8 cellular contexts compared by ENCODE assay signal in genomic region chrX:16882702-16883486, GRCh38. TPM values are rescaled to one million over a fixed set of nuclear protein-coding genes. Genes with fewer than 3 reads are reported as not detected.
DNase-seq lines count a peak whose midpoint lies in the region; ATAC-seq, FAIRE-seq and TF ChIP-seq lines count a peak whose summit lies in the region.

No MANE protein-coding gene starts in this region.

- H3K4me1 ChIP-seq in keratinocyte (ENCODE audit: control insufficient read depth, extremely low read depth, insufficient read depth, low read length) = peaks cover 6% of the 10 kb centered on the region

- H3K27ac ChIP-seq in 22Rv1 (peak overlapping the region; percentile 68), keratinocyte (ENCODE audit: control insufficient read depth, insufficient read depth, low read length) (peak overlapping the region; percentile 28)

- peak overlapping the region; percentile 61 for H3K9ac ChIP-seq in keratinocyte (ENCODE audit: control insufficient read depth, extremely low read depth, insufficient read depth, low read length)

- FAIRE-seq in keratinocyte (lab: Jason Lieb, UNC) = peak; percentile 67

- DNase-seq in NCI-H226 = peak; percentile 9
- DNase-seq in activated CD4-positive, CD25-positive, alpha-beta regulatory T cell treated with anti-CD3 and anti-CD28 coated beads, Interleukin-2, amount 50 U/mL, for 16 hours (ENCODE audit: low read depth, low spot score) = peak; percentile 32
- peak; percentile 66 for DNase-seq in cerebellar cortex (ENCODE audit: low spot score)
- no peak for DNase-seq in keratinocyte (ENCODE audit: low read depth, low spot score)
- peak; percentile 59 for DNase-seq in stimulated activated CD4-positive, alpha-beta T cell treated with anti-CD3 and anti-CD28 coated beads, Interleukin-12 subunit alpha, Interleukin-12 subunit beta, amount 100 ng/mL, for 4 hours

- dilution Hi-C loops in keratinocyte (cut with MboI; ENCODE audit: extremely low pct_ligation_motif_present, low sequenced_read_pairs) = no loop called here

- peak overlapping the region; percentile 90 for H3K4me2 ChIP-seq in keratinocyte (ENCODE audit: control insufficient read depth, extremely low read depth, insufficient read depth, low read depth, low read length)

- ATAC-seq in GM18502 (IDR thresholded peaks at IDR 0.05; ENCODE audit: poor library complexity, unreplicated experiment) (peak; percentile 81), HG03108 (IDR thresholded peaks at IDR 0.05; ENCODE audit: unreplicated experiment) (peak; percentile 45)

- H3K27me3 ChIP-seq in keratinocyte (ENCODE audit: control insufficient read depth, extremely low read depth, insufficient read depth, low read length) = peaks cover 14% of the 10 kb centered on the region

- H3K4me3 ChIP-seq in keratinocyte (ENCODE audit: control insufficient read depth in 2 of 3, extremely low read depth in 1 of 3, insufficient read depth in 2 of 3, low read depth in 1 of 3, low read length in 3 of 3) = peak overlapping the region; percentile 14 to 65 (median 38)

- no peaks in the 10 kb centered on the region for H3K9me1 ChIP-seq in keratinocyte (ENCODE audit: control insufficient read depth, extremely low read depth, insufficient read depth, low read length)

- H2AFZ ChIP-seq in keratinocyte (ENCODE audit: control insufficient read depth, low read length) = peak overlapping the region; percentile 6

- TF ChIP-seq CTCF in 22Rv1 (IDR thresholded peaks at IDR 0.05) (peak; percentile 72), keratinocyte (optimal IDR thresholded peaks at IDR 0.05 in 1 of 3, IDR thresholded peaks at IDR 0.05 in 1 of 3, conservative IDR thresholded peaks at IDR 0.05 in 1 of 3; ENCODE audit: extremely low read depth in 1 of 3, insufficient read depth in 2 of 3, low read length in 3 of 3) (peak; percentile 62 to 82 (median 70))

- no peaks in the 10 kb centered on the region for H3K79me2 ChIP-seq in keratinocyte (ENCODE audit: control insufficient read depth, insufficient read depth, low read length)

- H4K20me1 ChIP-seq in keratinocyte (ENCODE audit: control insufficient read depth, extremely low read depth, insufficient read depth, low read length) = no peaks in the 10 kb centered on the region

- H3K9me3 ChIP-seq in keratinocyte (ENCODE audit: control insufficient read depth, low read depth, low read length) = no peaks in the 10 kb centered on the region

- no peaks in the 10 kb centered on the region for H3K36me3 ChIP-seq in keratinocyte (ENCODE audit: control insufficient read depth in 2 of 2, extremely low read depth in 1 of 2, insufficient read depth in 2 of 2, low read length in 2 of 2)

RNA-seq across cellular contexts. Expression of gene RBBP7, which starts 12.7 kb away (rescaled TPM):
- 88.5 to 137 TPM (median 101 TPM) in 3 replicates for polyA plus RNA-seq in keratinocyte
- polyA plus RNA-seq in keratinocyte (2011; ENCODE audit: low read depth) = 62.3 TPM
- polyA plus RNA-seq in keratinocyte (2011; cell fraction: cytosol; rRNA removed) = 67.3 and 97.1 TPM in 2 replicates
- polyA plus RNA-seq in keratinocyte (2011; cell fraction: nucleus; rRNA removed) = 91.8 and 110 TPM in 2 replicates
- 65.5 and 147 TPM in 2 replicates for polyA plus RNA-seq in keratinocyte (2012; ENCODE audit: low replicate concordance)
- polyA minus RNA-seq in keratinocyte = 65.1 to 117 TPM (median 78.5 TPM) in 3 replicates
- 55.6 TPM for polyA minus RNA-seq in keratinocyte (2011; cell fraction: cytosol; rRNA and poly(A)+ RNA removed)
- polyA minus RNA-seq in keratinocyte (2011; cell fraction: nucleus; rRNA and poly(A)+ RNA removed) = 36.0 and 48.8 TPM in 2 replicates
